In genomic region chr20:31559704-31560093, GRCh38 we compare ENCODE assay signal across 8 cellular contexts. TPM values are rescaled to one million over a fixed set of nuclear protein-coding genes. Genes with fewer than 3 reads are reported as not detected.
DNase-seq lines count a peak whose midpoint lies in the region; ATAC-seq, FAIRE-seq and TF ChIP-seq lines count a peak whose summit lies in the region.

No MANE protein-coding gene starts in this region.

- H3K27ac ChIP-seq in A549 (peak overlapping the region; percentile 90 to 97), GM23248 (peak overlapping the region; percentile 99)

- H3K4me2 ChIP-seq in A549 = peak overlapping the region; percentile 63
- H3K4me2 ChIP-seq in GM23248 (ENCODE audit: unreplicated experiment) = no peak overlapping the region

- DNase-seq in A549 (ENCODE audit: low read depth in 1 of 2, low spot score in 1 of 2) = no peak
- DNase-seq in GM23248 = no peak
- DNase-seq in activated CD4-positive, alpha-beta memory T cell treated with anti-CD3 and anti-CD28 coated beads, Interleukin-2, amount 10 ng/mL, durations not matched to agents 7 days and 5 days = no peak
- DNase-seq in glutamatergic neuron = no peak
- no peak for DNase-seq in activated gamma-delta T cell (lab: John Stamatoyannopoulos, UW)
- DNase-seq in activated CD8-positive, alpha-beta memory T cell treated with anti-CD3 and anti-CD28 coated beads, Interleukin-2, amount 50 U/mL, for 4 hours = no peak
- no peak for DNase-seq in DMS 273 (lab: John Stamatoyannopoulos, UW; ENCODE audit: unreplicated experiment)

- no peaks in the 10 kb centered on the region for H3K27me3 Mint-ChIP-seq in activated CD4-positive, alpha-beta memory T cell treated with anti-CD3 and anti-CD28 coated beads, Interleukin-2, amount 10 ng/mL, durations not matched to agents 7 days and 5 days
- peaks cover 25% of the 10 kb centered on the region for H3K27me3 Mint-ChIP-seq in glutamatergic neuron (ENCODE audit: unreplicated experiment)

- 70% methylated on average over 2 of the region's 2 CpGs for WGBS in A549 (ENCODE audit: missing lambda C conversion rate)
- WGBS in GM23248 (ENCODE audit: low coverage in 1 of 2, low lambda C conversion rate in 2 of 2, missing lambda C conversion rate in 2 of 2), 2 experiments = 61 to 62% methylated on average over 2 of the region's 2 CpGs

- no peaks in the 10 kb centered on the region for H3K9me3 ChIP-seq in A549
- no peaks in the 10 kb centered on the region for H3K9me3 ChIP-seq in GM23248 (ENCODE audit: low read depth)

- in situ Hi-C loops in GM23248 (cut with MboI) = no loop called here

- no peaks in the 10 kb centered on the region for H3K9me3 Mint-ChIP-seq in activated CD4-positive, alpha-beta memory T cell treated with anti-CD3 and anti-CD28 coated beads, Interleukin-2, amount 10 ng/mL, durations not matched to agents 7 days and 5 days
- H3K9me3 Mint-ChIP-seq in glutamatergic neuron (ENCODE audit: unreplicated experiment) = peaks cover 19% of the 10 kb centered on the region

- TF ChIP-seq RAD21 in A549 (conservative IDR thresholded peaks at IDR 0.05 in 1 of 2, IDR thresholded peaks at IDR 0.05 in 1 of 2) = no peak

- ATAC-seq in A549 = no peak
- no peak for ATAC-seq in GM21526 (IDR thresholded peaks at IDR 0.05; ENCODE audit: low FRiP score, unreplicated experiment)

- H3K4me1 Mint-ChIP-seq in activated CD4-positive, alpha-beta memory T cell treated with anti-CD3 and anti-CD28 coated beads, Interleukin-2, amount 10 ng/mL, durations not matched to agents 7 days and 5 days = peaks cover 19% of the 10 kb centered on the region
- peaks cover 29% of the 10 kb centered on the region for H3K4me1 Mint-ChIP-seq in glutamatergic neuron (ENCODE audit: low read depth, unreplicated experiment)

- POLR2A ChIA-PET in A549 (lab: Yijun Ruan, JAX) = interaction anchor here (1.2 to 5.2 kb wide), 7 partner anchors 8 to 164 kb away, joined by 3 to 172 read pairs (median 19); partner anchors contain the start of gene ID1
- POLR2A ChIA-PET in activated CD4-positive, alpha-beta memory T cell treated with anti-CD3 and anti-CD28 coated beads, Interleukin-2, amount 10 ng/mL, durations not matched to agents 7 days and 5 days (lab: Charles Lee) = interaction anchor here (1.2 to 1.3 kb wide), 3 partner anchors 8 to 179 kb away, joined by 3 to 9 read pairs (median 4); partner anchors contain the start of gene TPX2

- H3K4me3 ChIP-seq in A549 (no peak overlapping the region), GM23248 (no peak overlapping the region)

- no peak overlapping the region for H3K4me3 Mint-ChIP-seq in activated CD4-positive, alpha-beta memory T cell treated with anti-CD3 and anti-CD28 coated beads, Interleukin-2, amount 10 ng/mL, durations not matched to agents 7 days and 5 days
- H3K4me3 Mint-ChIP-seq in glutamatergic neuron (ENCODE audit: unreplicated experiment) = no peak overlapping the region

- H3K36me3 Mint-ChIP-seq in activated CD4-positive, alpha-beta memory T cell treated with anti-CD3 and anti-CD28 coated beads, Interleukin-2, amount 10 ng/mL, durations not matched to agents 7 days and 5 days (ENCODE audit: low read depth) = peaks cover 60% of the 10 kb centered on the region
- no peaks in the 10 kb centered on the region for H3K36me3 Mint-ChIP-seq in glutamatergic neuron (ENCODE audit: unreplicated experiment)

- H2AFZ ChIP-seq in GM23248 = no peak overlapping the region

- no peak for TF ChIP-seq EP300 in A549 (IDR thresholded peaks at IDR 0.05)

- H3F3A ChIP-seq in GM23248 (ENCODE audit: insufficient read depth) = peaks cover 65% of the 10 kb centered on the region

- no peaks in the 10 kb centered on the region for H3K9me2 ChIP-seq in GM23248 (ENCODE audit: insufficient read depth)

- H3K79me2 ChIP-seq in GM23248 (ENCODE audit: insufficient read depth) = peaks cover 16% of the 10 kb centered on the region; the same call in 1 of the 2 replicates

- TF ChIP-seq CTCF in A549 (IDR thresholded peaks at IDR 0.05) (no peak), glutamatergic neuron (IDR thresholded peaks at IDR 0.05; ENCODE audit: partially characterized antibody, unreplicated experiment) (no peak)

- FAIRE-seq in A549 (lab: Jason Lieb, UNC) = no peak

- CTCF ChIA-PET in A549 (lab: Yijun Ruan, JAX) = interaction anchor here (0.6 to 31.2 kb wide), 20 partner anchors 5 to 172 kb away, joined by 3 to 966 read pairs (median 5); partner anchors contain the start of genes BCL2L1 and ID1
- CTCF ChIA-PET in activated CD4-positive, alpha-beta memory T cell treated with anti-CD3 and anti-CD28 coated beads, Interleukin-2, amount 10 ng/mL, durations not matched to agents 7 days and 5 days (lab: Charles Lee) = interaction anchor here (0.8 to 19.1 kb wide), 8 partner anchors 9 to 164 kb away, joined by 3 to 523 read pairs (median 21); partner anchors contain the start of genes BCL2L1 and ID1

- H3K36me3 ChIP-seq in GM23248 (ENCODE audit: low read depth) = peaks cover 29% of the 10 kb centered on the region

- no peaks in the 10 kb centered on the region for H3K27me3 ChIP-seq in GM23248 (replicated peaks; ENCODE audit: insufficient read depth)

- peaks cover 47% of the 10 kb centered on the region for H3K4me1 ChIP-seq in A549
- H3K4me1 ChIP-seq in GM23248 (ENCODE audit: insufficient read depth) = peaks cover 31% of the 10 kb centered on the region

- peak overlapping the region; percentile 89 for H3K9ac ChIP-seq in GM23248

- no peaks in the 10 kb centered on the region for H4K20me1 ChIP-seq in GM23248 (ENCODE audit: insufficient read depth)

- peak overlapping the region; percentile 68 for H3K27ac Mint-ChIP-seq in activated CD4-positive, alpha-beta memory T cell treated with anti-CD3 and anti-CD28 coated beads, Interleukin-2, amount 10 ng/mL, durations not matched to agents 7 days and 5 days
- H3K27ac Mint-ChIP-seq in glutamatergic neuron (ENCODE audit: unreplicated experiment) = peak overlapping the region; percentile 79

- no peak for TF ChIP-seq POLR2A in A549 (IDR thresholded peaks at IDR 0.05; ENCODE audit: low read length)

TF ChIP-seq in A549, 52 proteins besides CTCF, POLR2A, EP300 and RAD21:
- TF ChIP-seq EHMT2 (IDR thresholded peaks at IDR 0.05; ENCODE audit: low read depth) (no peak), RFX5 (IDR thresholded peaks at IDR 0.05) (no peak), FOSL2 (IDR thresholded peaks at IDR 0.05) (no peak), FOSL2 (CRISPR knock-in tag; IDR thresholded peaks at IDR 0.05) (no peak), MYC (IDR thresholded peaks at IDR 0.05; ENCODE audit: borderline replicate concordance, low read length) (0 out of 2 replicates have a peak, but pooled peaks have one; percentile 15)
TF ChIP-seq in A549: peak in this region for 1.

RNA-seq across cellular contexts. Expression of gene ID1, which starts 45.4 kb away (rescaled TPM):
- polyA plus RNA-seq in A549 (2011; rRNA removed) = 237 and 250 TPM in 2 replicates
- 951 and 1,146 TPM in 2 replicates for polyA plus RNA-seq in A549 (2012; cell fraction: cytosol; rRNA removed)
- polyA plus RNA-seq in A549 (2012; cell fraction: nucleus; rRNA removed) = 1,622 and 2,122 TPM in 2 replicates
- polyA plus RNA-seq in A549 (2017; fragmentation: RNase III; extraction: RNeasy Plus Mini Kit Qiagen cat#74134 plus additional on column Dnase treatment) = 257 to 432 TPM (median 387 TPM) in 3 replicates
- 188 and 250 TPM in 2 replicates for polyA minus RNA-seq in A549 (2011; rRNA and poly(A)+ RNA removed)
- total RNA-seq in GM23248 (2014; rRNA removed; shearing (Covaris generic)) = 583 and 780 TPM in 2 replicates
- polyA plus RNA-seq in GM23248 (2016; fragmentation: Nextera tagmentation; extraction: Ambion mirVana) = 248 TPM in 2 replicates
- total RNA-seq in activated CD4-positive, alpha-beta memory T cell treated with anti-CD3 and anti-CD28 coated beads, Interleukin-2, amount 10 ng/mL, durations not matched to agents 7 days and 5 days = under 1 TPM; 0.48 to 0.58 TPM
- 92.0 TPM for total RNA-seq in glutamatergic neuron (ENCODE audit: unreplicated experiment)

RNA-seq across cellular contexts. Expression of gene HM13, which starts 45.5 kb away (rescaled TPM):
- polyA plus RNA-seq in A549 (2011; rRNA removed) = 164 and 229 TPM in 2 replicates
- 140 and 200 TPM in 2 replicates for polyA plus RNA-seq in A549 (2012; cell fraction: cytosol; rRNA removed)
- 247 and 368 TPM in 2 replicates for polyA plus RNA-seq in A549 (2012; cell fraction: nucleus; rRNA removed)
- 167 to 178 TPM (median 178 TPM) in 3 replicates for polyA plus RNA-seq in A549 (2017; fragmentation: RNase III; extraction: RNeasy Plus Mini Kit Qiagen cat#74134 plus additional on column Dnase treatment)
- polyA minus RNA-seq in A549 (2011; rRNA and poly(A)+ RNA removed) = 177 and 217 TPM in 2 replicates
- 110 and 117 TPM in 2 replicates for total RNA-seq in GM23248 (2014; rRNA removed; shearing (Covaris generic))
- polyA plus RNA-seq in GM23248 (2016; fragmentation: Nextera tagmentation; extraction: Ambion mirVana) = 424 and 434 TPM in 2 replicates
- 100 to 1,000 TPM; 162 to 165 TPM for total RNA-seq in activated CD4-positive, alpha-beta memory T cell treated with anti-CD3 and anti-CD28 coated beads, Interleukin-2, amount 10 ng/mL, durations not matched to agents 7 days and 5 days
- total RNA-seq in glutamatergic neuron (ENCODE audit: unreplicated experiment) = 320 TPM

Comparison
In these comparisons a context has a peak if more than half of its experiments do, and no peak if none do; other contexts are left out.
1. RNA of gene ID1, which starts 45.4 kb away (total RNA-seq): 583 to 780 TPM in GM23248 and 92.0 TPM in glutamatergic neuron (single experiment); 0.48 to 0.58 TPM in activated CD4-positive, alpha-beta memory T cell treated with anti-CD3 and anti-CD28 coated beads, Interleukin-2, amount 10 ng/mL, durations not matched to agents 7 days and 5 days; every median in the first group is over 10 times any median in the second.